In the genomic region with DNA sequence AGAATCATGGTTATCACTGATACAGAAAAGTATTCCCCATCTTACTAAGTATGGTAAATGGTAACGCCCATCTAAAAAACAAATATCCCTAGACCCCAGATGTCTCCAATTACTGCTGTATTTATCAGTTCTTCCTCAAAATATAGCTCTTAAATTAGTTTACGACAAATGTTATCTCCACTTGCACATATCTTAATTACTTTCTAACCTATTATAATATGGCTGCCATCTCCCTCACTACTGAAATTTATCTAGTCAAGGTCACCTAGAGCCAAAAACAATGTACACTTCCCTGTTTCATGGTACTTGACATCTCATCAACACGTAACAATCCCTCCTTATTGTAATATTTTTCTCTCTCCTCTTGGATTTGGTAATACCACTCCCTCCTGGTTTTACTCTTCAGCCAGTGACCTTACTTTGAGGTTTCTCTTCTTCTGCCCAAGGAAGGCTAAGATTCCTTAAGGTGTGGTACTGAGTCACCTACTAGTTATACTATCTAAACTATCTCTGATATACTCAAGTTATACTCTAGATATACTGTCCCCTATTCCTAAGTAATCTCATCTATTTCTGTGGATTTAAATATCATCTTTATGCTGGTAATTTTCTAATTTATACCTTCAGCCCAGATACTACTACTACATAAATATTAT, we compare ENCODE assay signal across 25 cellular contexts. TPM values are rescaled to one million over a fixed set of nuclear protein-coding genes. Genes with fewer than 3 reads are reported as not detected.
DNase-seq lines count a peak whose midpoint lies in the region; ATAC-seq, FAIRE-seq and TF ChIP-seq lines count a peak whose summit lies in the region.
"Had no signal": no experiment of that assay in that cellular context is flagged by ENCODE, and none has a peak within 500 bp of the region (broad histone marks: within the 10 kb centered on the region; RNA-seq: fewer than 3 reads in every experiment).

No MANE protein-coding gene starts in this region.

- H3K36me3 ChIP-seq in RWPE2 (ENCODE audit: low read depth) (no peaks in the 10 kb centered on the region), bronchial epithelial cell (ENCODE audit: control insufficient read depth, insufficient read depth, low read length) (no peaks in the 10 kb centered on the region), adrenal gland (replicated peaks in 1 of 2) (no peaks in the 10 kb centered on the region), heart right ventricle (no peaks in the 10 kb centered on the region)
- H3K36me3 ChIP-seq: BE2C had no signal

- H3K9me3 ChIP-seq in RWPE2 (ENCODE audit: severe bottlenecking): no peaks in the 10 kb centered on the region
- H3K9me3 ChIP-seq in adrenal gland (replicated peaks in 1 of 3): no peaks in the 10 kb centered on the region
- H3K9me3 ChIP-seq in heart right ventricle: no peaks in the 10 kb centered on the region
- H3K9me3 ChIP-seq: BE2C had no signal

- H3K27ac ChIP-seq in RWPE2 (ENCODE audit: poor library complexity, severe bottlenecking): no peak overlapping the region
- H3K27ac ChIP-seq in adrenal gland: no peak overlapping the region
- no peak overlapping the region for H3K27ac ChIP-seq in heart right ventricle

- H3K4me3 ChIP-seq in RWPE2 (ENCODE audit: severe bottlenecking) (no peak overlapping the region), bronchial epithelial cell (ENCODE audit: low read depth, low read length) (no peak overlapping the region), adrenal gland (no peak overlapping the region), heart right ventricle (no peak overlapping the region)

- FAIRE-seq in D721Med (lab: Jason Lieb, UNC) (peak; percentile 6), bronchial epithelial cell (lab: Jason Lieb, UNC) (no peak)
- FAIRE-seq: GM12892, HepG2, RCC 7860 had no signal

- peaks cover 3% of the 10 kb centered on the region for H3K4me1 ChIP-seq in RWPE2 (ENCODE audit: insufficient read depth, poor library complexity, severe bottlenecking)
- peaks cover 0 to 38% of the 10 kb centered on the region in 2 donors for H3K4me1 ChIP-seq in adrenal gland (replicated peaks in 1 of 2)
- H3K4me1 ChIP-seq in heart right ventricle: peaks cover 0 to 36% (median 17%) of the 10 kb centered on the region in 9 donors

- DNase-seq in D721Med (ENCODE audit: insufficient read length, low spot score) (no peak), RWPE2 (ENCODE audit: low spot score) (no peak), bronchial epithelial cell (ENCODE audit: low read depth) (peak; percentile 5), left colon (no peak), adrenal gland (no peak), heart right ventricle (no peak), posterior vena cava (ENCODE audit: low spot score) (no peak)
- DNase-seq: 8988T; ACHN; BE2C; CD8-positive, alpha-beta memory T cell; DMS79 treated with DMSO at 0.1 percent for 48 hours; Kasumi-1; NCI-H1092; NCI-H1436; NCI-H187; NCI-H2171 treated with DMSO at 0.1 percent for 48 hours; NCI-H345; NCI-H510A treated with DMSO at 0.1 percent for 48 hours; NCI-H774 had no signal

- intact Hi-C loops in left colon (cut with DNase I, micrococcal nuclease) (no loop called here), adrenal gland (cut with DNase I) (no loop called here), heart right ventricle (cut with DNase I) (no loop called here), posterior vena cava (cut with DNase I) (no loop called here)

- TF ChIP-seq CTCF in D721Med (IDR thresholded peaks at IDR 0.05; ENCODE audit: insufficient read depth, missing control alignments) (no peak), RWPE2 (IDR thresholded peaks at IDR 0.05; ENCODE audit: poor library complexity, severe bottlenecking) (no peak), bronchial epithelial cell (IDR thresholded peaks at IDR 0.05; ENCODE audit: insufficient read depth, low read length, severe bottlenecking) (no peak), adrenal gland (IDR thresholded peaks at IDR 0.05) (no peak), heart right ventricle (IDR thresholded peaks at IDR 0.05) (no peak)

- peak; percentile 36; the same call in 1 of the 3 replicates for ATAC-seq in RWPE2 (ENCODE audit: low read depth)
- peak; percentile 40 for ATAC-seq in left colon
- ATAC-seq in HG02642 (IDR thresholded peaks at IDR 0.05; ENCODE audit: poor library complexity, unreplicated experiment): no peak
- ATAC-seq in heart right ventricle: no peak
- ATAC-seq: HCT116, HepG2 had no signal

- no peak for TF ChIP-seq POLR2A in adrenal gland (IDR thresholded peaks at IDR 0.05)

- WGBS in adrenal gland, 4 donors: 91 to 93% (median 93%) methylated on average over 3 of the region's 3 CpGs
- WGBS in heart right ventricle, 2 donors: 83 to 87% methylated on average over 3 of the region's 3 CpGs

- no peaks in the 10 kb centered on the region for H3K27me3 ChIP-seq in RWPE2 (ENCODE audit: insufficient read depth, poor library complexity, severe bottlenecking)
- no peaks in the 10 kb centered on the region for H3K27me3 ChIP-seq in bronchial epithelial cell (ENCODE audit: control insufficient read depth, insufficient read depth, low read length)
- H3K27me3 ChIP-seq in adrenal gland: no peaks in the 10 kb centered on the region
- H3K27me3 ChIP-seq in heart right ventricle: no peaks in the 10 kb centered on the region
- H3K27me3 ChIP-seq: BE2C had no signal

RNA-seq across cellular contexts. Expression of gene LCORL, which starts 8.6 kb away (rescaled TPM):
- total RNA-seq in bronchial epithelial cell: 6.7 and 7.4 TPM in 2 replicates
- total RNA-seq in left colon: 10 to 100 TPM; 19.1 to 19.3 TPM
- total RNA-seq in adrenal gland: 10 to 100 TPM in 6 of 8 donors, 1 to 10 TPM in 2; 9.3 to 22.3 (median 17.5) TPM
- polyA plus RNA-seq in adrenal gland: 10 to 100 TPM in 1 of 3 donors, 1 to 10 TPM in 2; 2.6 to 15.2 (median 3.4) TPM
- 10 to 100 TPM in 2 of 10 donors, 1 to 10 TPM in 8; 4.1 to 11.1 (median 7.2) TPM for total RNA-seq in heart right ventricle
- polyA plus RNA-seq in heart right ventricle: 1 to 10 TPM; 1.7 to 1.8 TPM
- total RNA-seq in posterior vena cava: 10 to 100 TPM in 1 of 2 donors, 1 to 10 TPM in 1; 9.3 to 12.0 TPM

Comparison
In these comparisons a context has a peak if more than half of its experiments do, and no peak if none do; other contexts are left out.
1. ATAC-seq: peak in RWPE2 (single experiment) and left colon (single experiment); none in HG02642 (single experiment) and heart right ventricle (0 of 8).